Comparison of ENCODE assay signal across 8 cellular contexts in genomic region chr17:58082870-58083490, GRCh38. TPM values are rescaled to one million over a fixed set of nuclear protein-coding genes. Genes with fewer than 3 reads are reported as not detected.
DNase-seq lines count a peak whose midpoint lies in the region; ATAC-seq and TF ChIP-seq lines count a peak whose summit lies in the region.

TSS of gene DYNLL2 (plus strand) at chr17:58083419. CDS start at chr17:58087091, 3,672 bp downstream.

- H3K27me3 Mint-ChIP-seq in activated CD8-positive, alpha-beta T cell treated with anti-CD3 and anti-CD28 coated beads, Interleukin-2, amount 10 ng/mL, durations not matched to agents 7 days and 5 days (ENCODE audit: low read depth) = peaks cover 27% of the 10 kb centered on the region

- CTCF ChIA-PET in activated CD8-positive, alpha-beta T cell treated with anti-CD3 and anti-CD28 coated beads, Interleukin-2, amount 10 ng/mL, durations not matched to agents 7 days and 5 days (lab: Charles Lee) = interaction anchor here (0.8 to 2.2 kb wide), 4 partner anchors 12 to 411 kb away, joined by 3 to 6 read pairs (median 4); partner anchors contain the start of gene SRSF1

- ATAC-seq in GM19397 (IDR thresholded peaks at IDR 0.05; ENCODE audit: unreplicated experiment) (peak; percentile 72), lower lobe of right lung (peak; percentile 94 to 95)
- ATAC-seq in activated CD8-positive, alpha-beta T cell treated with anti-CD3 and anti-CD28 coated beads, Interleukin-2, amount 10 ng/mL, durations not matched to agents 7 days and 5 days = peak; percentile 82

- peak within 1 kb of the TSS; percentile 97 for H3K27ac ChIP-seq in ectodermal cell (ENCODE audit: insufficient read depth, low read depth, low read length, poor library complexity, severe bottlenecking)
- H3K27ac ChIP-seq in lower lobe of right lung = peak within 1 kb of the TSS; percentile 95

- no peak for TF ChIP-seq CTCF in lower lobe of right lung (IDR thresholded peaks at IDR 0.05)

- H3K9me3 ChIP-seq in ectodermal cell (ENCODE audit: control insufficient read depth, low read length) (no peaks in the 10 kb centered on the region), lower lobe of right lung (no peaks in the 10 kb centered on the region)

- DNase-seq in C1 segment of cervical spinal cord (lab: John Stamatoyannopoulos, UW) (peak; percentile 31 to 91 (median 78)), HK-2 (ENCODE audit: unreplicated experiment) (peak; percentile 95), NCI-H82 treated with DMSO at 0.1 percent for 48 hours (lab: John Stamatoyannopoulos, UW; ENCODE audit: unreplicated experiment) (peak; percentile 92), lower lobe of right lung (peak; percentile 96)
- peak; percentile 93 for DNase-seq in activated CD8-positive, alpha-beta T cell treated with anti-CD3 and anti-CD28 coated beads, Interleukin-2, amount 10 ng/mL, durations not matched to agents 7 days and 5 days
- peak; percentile 79 to 86 (median 79) for DNase-seq in stimulated activated CD4-positive, alpha-beta T cell treated with anti-CD3 and anti-CD28 coated beads, TNF-alpha, amount 100 ng/mL, for 1 hour (ENCODE audit: low read depth in 3 of 3, low spot score in 1 of 3)

- H3K36me3 Mint-ChIP-seq in activated CD8-positive, alpha-beta T cell treated with anti-CD3 and anti-CD28 coated beads, Interleukin-2, amount 10 ng/mL, durations not matched to agents 7 days and 5 days (ENCODE audit: low read depth) = peaks cover 24% of the 10 kb centered on the region

- peaks cover 39% of the 10 kb centered on the region for H3K4me1 Mint-ChIP-seq in activated CD8-positive, alpha-beta T cell treated with anti-CD3 and anti-CD28 coated beads, Interleukin-2, amount 10 ng/mL, durations not matched to agents 7 days and 5 days (ENCODE audit: low read depth)

- WGBS in ectodermal cell, 2 experiments = 0% methylated on average over 41 to 44 of the region's 45 CpGs

- no peaks in the 10 kb centered on the region for H3K9me3 Mint-ChIP-seq in activated CD8-positive, alpha-beta T cell treated with anti-CD3 and anti-CD28 coated beads, Interleukin-2, amount 10 ng/mL, durations not matched to agents 7 days and 5 days (ENCODE audit: insufficient read depth)

- H3K4me3 ChIP-seq in ectodermal cell (ENCODE audit: insufficient read depth, low read depth, low read length) = peak within 1 kb of the TSS; percentile 96
- H3K4me3 ChIP-seq in lower lobe of right lung = peak within 1 kb of the TSS; percentile 92

- H3K4me3 Mint-ChIP-seq in activated CD8-positive, alpha-beta T cell treated with anti-CD3 and anti-CD28 coated beads, Interleukin-2, amount 10 ng/mL, durations not matched to agents 7 days and 5 days = peak within 1 kb of the TSS; percentile 85

- H3K27ac Mint-ChIP-seq in activated CD8-positive, alpha-beta T cell treated with anti-CD3 and anti-CD28 coated beads, Interleukin-2, amount 10 ng/mL, durations not matched to agents 7 days and 5 days = peak within 1 kb of the TSS; percentile 81

- POLR2A ChIA-PET in activated CD8-positive, alpha-beta T cell treated with anti-CD3 and anti-CD28 coated beads, Interleukin-2, amount 10 ng/mL, durations not matched to agents 7 days and 5 days (lab: Charles Lee) = interaction anchor here (0.6 to 4.2 kb wide), 3 partner anchors 76 to 549 kb away, joined by 3 to 37 read pairs (median 5); partner anchors contain the start of genes MRPS23 and SRSF1

- intact Hi-C loops in lower lobe of right lung (cut with DNase I) = no loop called here

- peaks cover 21% of the 10 kb centered on the region for H3K36me3 ChIP-seq in ectodermal cell (ENCODE audit: control insufficient read depth, insufficient read depth, low read length)
- peaks cover 27% of the 10 kb centered on the region for H3K36me3 ChIP-seq in lower lobe of right lung

- H3K27me3 ChIP-seq in ectodermal cell (ENCODE audit: control insufficient read depth, insufficient read depth, low read length, poor library complexity, severe bottlenecking) = no peaks in the 10 kb centered on the region
- H3K27me3 ChIP-seq in lower lobe of right lung (ENCODE audit: low read depth) = no peaks in the 10 kb centered on the region

- peaks cover 54% of the 10 kb centered on the region for H3K4me1 ChIP-seq in ectodermal cell (ENCODE audit: control insufficient read depth, insufficient read depth, low read length)
- peaks cover 38% of the 10 kb centered on the region for H3K4me1 ChIP-seq in lower lobe of right lung

RNA-seq across cellular contexts. Expression of gene DYNLL2, which starts in this region (rescaled TPM):
- 10 to 100 TPM; 30.9 to 31.7 TPM for total RNA-seq in activated CD8-positive, alpha-beta T cell treated with anti-CD3 and anti-CD28 coated beads, Interleukin-2, amount 10 ng/mL, durations not matched to agents 7 days and 5 days
- 120 TPM for polyA plus RNA-seq in ectodermal cell (2013, experiment 1 of 4)
- 127 TPM for polyA plus RNA-seq in ectodermal cell (2013, experiment 2 of 4)
- 71.9 TPM for polyA plus RNA-seq in ectodermal cell (2013, experiment 3 of 4)
- 82.3 TPM for polyA plus RNA-seq in ectodermal cell (2013, experiment 4 of 4)
- 33.8 TPM for total RNA-seq in lower lobe of right lung

Comparison
In these comparisons a context has a peak if more than half of its experiments do, and no peak if none do; other contexts are left out.
1. Peak in every context shown above with its lines: DNase-seq, ATAC-seq, H3K4me3 ChIP-seq and H3K27ac ChIP-seq.